ENCODE assay signal across 8 cellular contexts in the genomic region with DNA sequence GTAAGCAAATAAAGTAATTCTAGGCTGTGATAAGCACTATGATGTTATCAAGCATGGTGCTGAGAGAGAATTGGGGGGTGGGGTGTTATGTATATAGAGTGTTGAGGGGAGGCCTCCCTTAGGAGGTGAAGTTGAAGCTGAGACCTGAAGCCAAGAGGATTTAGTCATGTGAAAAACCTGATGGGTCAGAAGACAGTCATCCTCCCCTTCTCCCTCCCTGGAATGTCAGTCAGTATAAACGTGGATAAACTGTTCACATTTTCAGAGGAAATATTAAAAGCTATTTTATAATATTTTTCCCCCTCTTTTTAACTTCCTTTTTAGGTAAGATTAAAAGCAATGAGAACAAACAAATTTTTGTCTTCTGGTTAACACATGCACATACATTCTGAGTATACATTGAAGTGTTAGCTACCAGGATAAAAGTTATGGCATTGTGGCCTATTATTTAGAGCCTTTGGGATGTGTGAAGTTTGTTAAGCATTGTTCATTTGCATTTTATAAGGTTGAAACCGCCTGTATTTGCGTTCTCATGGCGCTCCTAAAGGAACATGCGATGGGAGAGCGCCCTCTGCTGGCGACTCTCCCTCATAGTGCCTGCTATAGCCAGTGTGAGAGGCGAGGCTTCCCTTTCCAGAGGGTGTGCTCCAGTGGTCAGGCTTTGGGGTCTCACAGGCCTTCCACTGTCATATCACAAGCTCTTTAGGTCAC. TPM values are rescaled to one million over a fixed set of nuclear protein-coding genes. Genes with fewer than 3 reads are reported as not detected.
DNase-seq lines count a peak whose midpoint lies in the region; ATAC-seq and TF ChIP-seq lines count a peak whose summit lies in the region.

No MANE protein-coding gene starts in this region.

- no peak overlapping the region for H3K27ac ChIP-seq in OCI-LY3 (ENCODE audit: low read length)
- peak overlapping the region; percentile 58 for H3K27ac ChIP-seq in muscle layer of duodenum (ENCODE audit: low read length)

- H3K9me3 ChIP-seq in OCI-LY3 (ENCODE audit: insufficient read depth, low read length) (no peaks in the 10 kb centered on the region), muscle layer of duodenum (ENCODE audit: control insufficient read depth in 1 of 2, low read length in 2 of 2) (no peaks in the 10 kb centered on the region)

- H3K4me1 ChIP-seq in OCI-LY3 (ENCODE audit: low read length) (peaks cover 3% of the 10 kb centered on the region; the same call in 1 of the 2 replicates), muscle layer of duodenum (ENCODE audit: control insufficient read depth in 1 of 2, insufficient read depth in 2 of 2, low read length in 2 of 2) (peaks cover 0 to 4% of the 10 kb centered on the region in 2 donors)

- H3K36me3 ChIP-seq in OCI-LY3 (replicated peaks; ENCODE audit: low read depth, low read length) (peaks cover 23% of the 10 kb centered on the region), muscle layer of duodenum (ENCODE audit: control insufficient read depth in 1 of 2, insufficient read depth in 2 of 2, low read length in 2 of 2) (peaks cover 15 to 16% of the 10 kb centered on the region in 2 donors)

- no peak overlapping the region for H3K9ac ChIP-seq in OCI-LY3 (ENCODE audit: low read length)

- H4K20me1 ChIP-seq in OCI-LY3 (ENCODE audit: insufficient read depth, low read length): no peaks in the 10 kb centered on the region

- no peak for TF ChIP-seq POLR2A in erythroblast (IDR thresholded peaks at IDR 0.05; ENCODE audit: low read length)

- no peak for ATAC-seq in HG03095 (IDR thresholded peaks at IDR 0.05; ENCODE audit: unreplicated experiment)

- no peaks in the 10 kb centered on the region for H3K27me3 ChIP-seq in OCI-LY3 (ENCODE audit: low read depth, low read length)
- no peaks in the 10 kb centered on the region for H3K27me3 ChIP-seq in muscle layer of duodenum (ENCODE audit: low read depth, low read length)

- H3K4me3 ChIP-seq in GM12864 (ENCODE audit: low read depth, low read length): no peak overlapping the region
- H3K4me3 ChIP-seq in OCI-LY3 (ENCODE audit: low read length): no peak overlapping the region
- H3K4me3 ChIP-seq in muscle layer of duodenum (ENCODE audit: low read depth in 1 of 2, low read length in 2 of 2): no peak overlapping the region

- DNase-seq in GM12864 (ENCODE audit: low read depth): peak; percentile 36
- DNase-seq in HT1080 (ENCODE audit: low read depth): peak; percentile 63
- DNase-seq in activated T-cell treated with anti-CD3 and anti-CD28 coated beads for 48 hours (ENCODE audit: low read depth): peak; percentile 75
- peak; percentile 87 to 94 for DNase-seq in erythroblast (lab: John Stamatoyannopoulos, UW)
- DNase-seq in stimulated activated CD8-positive, alpha-beta memory T cell treated with anti-CD3 and anti-CD28 coated beads, Interleukin-4, amount 100 ng/mL, for 4 hours (ENCODE audit: low read depth in 2 of 2, low spot score in 1 of 2): peak; percentile 56 to 73

- TF ChIP-seq CTCF in GM12864 (IDR thresholded peaks at IDR 0.05; ENCODE audit: low read depth, low read length, missing control alignments): peak; percentile 96
- peak; percentile 99 for TF ChIP-seq CTCF in OCI-LY3 (IDR thresholded peaks at IDR 0.05; ENCODE audit: low read depth, low read length)

- H3K79me2 ChIP-seq in OCI-LY3 (ENCODE audit: low read length): no peaks in the 10 kb centered on the region

- peak overlapping the region; percentile 23; the same call in 1 of the 2 replicates for H3K4me2 ChIP-seq in OCI-LY3 (ENCODE audit: low read length)

- no peak overlapping the region for H2AFZ ChIP-seq in OCI-LY3 (ENCODE audit: low read depth, low read length)

RNA-seq across cellular contexts. Expression of a gene that starts 35.4 kb away (rescaled TPM):
- total RNA-seq in HT1080 (2014; rRNA removed; shearing (Covaris generic)): 0.60 and 1.0 TPM in 2 replicates
- polyA plus RNA-seq in HT1080 (2015; cell fraction: cytosol; rRNA removed): 0.32 and 0.42 TPM in 2 replicates
- polyA plus RNA-seq in HT1080 (2015; cell fraction: nucleus; rRNA removed): 7.2 and 8.4 TPM in 2 replicates

Comparison
In these comparisons a context has a peak if more than half of its experiments do, and no peak if none do; other contexts are left out.
1. DNase-seq: peak in every context shown above with its lines; median percentile 90 in erythroblast; 75 in activated T-cell treated with anti-CD3 and anti-CD28 coated beads for 48 hours; 64 in stimulated activated CD8-positive, alpha-beta memory T cell treated with anti-CD3 and anti-CD28 coated beads, Interleukin-4, amount 100 ng/mL, for 4 hours; 63 in HT1080; 36 in GM12864.